In genomic region chr18:9899550-9899930, GRCh38 we compare ENCODE assay signal across 5 cellular contexts. TPM values are rescaled to one million over a fixed set of nuclear protein-coding genes. Genes with fewer than 3 reads are reported as not detected.
"Had no signal": no experiment of that assay in that cellular context is flagged by ENCODE, and none has a peak within 500 bp of the region (broad histone marks: within the 10 kb centered on the region; RNA-seq: fewer than 3 reads in every experiment).

No MANE protein-coding gene starts in this region.

RNA-seq across cellular contexts. Expression of gene TXNDC2, which starts 13.8 kb away (rescaled TPM):
- total RNA-seq: activated CD4-positive, alpha-beta T cell treated with anti-CD3 and anti-CD28 coated beads for 36 hours; activated CD4-positive, alpha-beta T cell treated with anti-CD3 and anti-CD28 coated beads, Interleukin-2, amount 10 ng/mL, durations not matched to agents 7 days and 5 days; activated CD8-positive, alpha-beta T cell treated with anti-CD3 and anti-CD28 coated beads, Interleukin-2, amount 10 ng/mL, durations not matched to agents 7 days and 5 days; cerebellum had no signal
- polyA plus RNA-seq: aorta had no signal
